Comparison of ENCODE assay signal across 9 cellular contexts in the genomic region with DNA sequence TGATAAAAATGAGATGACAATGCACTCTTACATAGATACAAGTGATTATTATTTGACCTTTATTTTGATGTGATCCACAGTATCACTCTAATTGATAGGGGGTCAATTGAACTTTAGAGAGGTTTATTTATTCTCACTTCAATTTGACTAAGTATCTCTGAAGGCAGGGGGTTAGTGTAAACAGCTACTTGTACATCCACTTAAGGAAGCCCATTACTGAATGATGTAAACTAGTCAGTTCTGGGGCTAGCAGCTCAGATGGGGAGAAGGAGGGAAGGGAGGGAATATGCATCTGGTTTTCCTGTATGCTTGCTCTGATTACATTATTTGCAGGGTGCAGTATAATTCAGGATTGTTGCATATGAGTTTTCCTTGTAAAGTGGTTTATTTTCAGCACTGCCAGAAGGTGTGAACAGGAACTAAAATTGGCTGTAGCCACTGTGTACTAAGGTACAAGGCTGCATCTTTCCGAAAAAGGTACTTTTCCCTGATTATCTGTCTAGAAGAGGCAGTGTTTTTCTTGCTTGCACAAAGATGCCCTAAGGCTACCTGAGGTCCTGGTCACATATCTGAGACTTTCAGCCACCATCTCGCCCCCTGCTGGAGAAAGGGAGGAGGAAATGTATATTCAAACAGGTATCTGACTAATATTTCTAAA. TPM values are rescaled to one million over a fixed set of nuclear protein-coding genes. Genes with fewer than 3 reads are reported as not detected.
A peak's percentile ranks its signal among the peaks of the same experiment; 100 is the strongest.
DNase-seq lines count a peak whose midpoint lies in the region; ATAC-seq and TF ChIP-seq lines count a peak whose summit lies in the region.
"Had no signal": no experiment of that assay in that cellular context is flagged by ENCODE, and none has a peak within 500 bp of the region (broad histone marks: within the 10 kb centered on the region; RNA-seq: fewer than 3 reads in every experiment).

No MANE protein-coding gene starts in this region.

- POLR2A ChIA-PET in CD8-positive, alpha-beta T cell (lab: Charles Lee) = no interaction called here

- H3K79me2 ChIP-seq in GM23338 (replicated peaks; ENCODE audit: insufficient read depth) = peaks cover 12% of the 10 kb centered on the region; the same call in 1 of the 2 replicates

- no peak overlapping the region for H3K27ac Mint-ChIP-seq in CD8-positive, alpha-beta T cell
- H3K27ac Mint-ChIP-seq in GM23338 (no peak overlapping the region), immature natural killer cell (no peak overlapping the region)

- no peaks in the 10 kb centered on the region for H3F3A ChIP-seq in GM23338 (replicated peaks; ENCODE audit: low read depth)

- no peaks in the 10 kb centered on the region for H3K9me3 Mint-ChIP-seq in CD8-positive, alpha-beta T cell
- H3K9me3 Mint-ChIP-seq in GM23338 (no peaks in the 10 kb centered on the region), immature natural killer cell (no peaks in the 10 kb centered on the region)

- TF ChIP-seq CTCF in CD8-positive, alpha-beta T cell (IDR thresholded peaks at IDR 0.05) = peak; percentile 77
- TF ChIP-seq CTCF in GM23338 (conservative IDR thresholded peaks at IDR 0.05; ENCODE audit: low read depth in 2 of 2) = peak; percentile 74 to 94

- no peaks in the 10 kb centered on the region for H3K9me3 ChIP-seq in CD8-positive, alpha-beta T cell (ENCODE audit: low read length)
- H3K9me3 ChIP-seq: ovary had no signal

- peaks cover 4% of the 10 kb centered on the region for H3K4me1 Mint-ChIP-seq in CD8-positive, alpha-beta T cell (ENCODE audit: low read depth)
- H3K4me1 Mint-ChIP-seq in GM23338 (peaks cover 8% of the 10 kb centered on the region; the same call in 2 of the 3 replicates), immature natural killer cell (peaks cover 3 to 7% of the 10 kb centered on the region in 2 donors)

- peaks cover 23% of the 10 kb centered on the region for H3K36me3 Mint-ChIP-seq in CD8-positive, alpha-beta T cell
- H3K36me3 Mint-ChIP-seq in GM23338 (ENCODE audit: low read depth) (peaks cover 6% of the 10 kb centered on the region; the same call in 2 of the 3 replicates), immature natural killer cell (peaks cover 0 to 6% (median 6%) of the 10 kb centered on the region in 3 donors)

- H2AFZ ChIP-seq in GM23338 = no peak overlapping the region

- no peak overlapping the region for H3K4me2 ChIP-seq in GM23338

- peak; percentile 29 for ATAC-seq in CD8-positive, alpha-beta T cell
- ATAC-seq in GM23338 (peak; percentile 81), GM21447 (IDR thresholded peaks at IDR 0.05; ENCODE audit: unreplicated experiment) (no peak)

- CTCF ChIA-PET in CD8-positive, alpha-beta T cell (lab: Charles Lee) = interaction anchor here (0.7 to 2.0 kb wide), 9 partner anchors 10 to 1202 kb away, joined by 3 to 6 read pairs (median 3); no protein-coding TSS in a partner anchor

- H3K36me3 ChIP-seq in CD8-positive, alpha-beta T cell (ENCODE audit: insufficient read depth, low read length) = no peaks in the 10 kb centered on the region
- H3K36me3 ChIP-seq in GM23338 (ENCODE audit: insufficient read depth) = 0 out of 2 replicates have a peak, but pooled peaks cover 4% of the 10 kb centered on the region
- H3K36me3 ChIP-seq: ovary had no signal

- intact Hi-C loops in CD8-positive, alpha-beta T cell (cut with DNase I, micrococcal nuclease) = loop anchor here (1.0 to 5.0 kb wide), 3 partner anchors 34 to 132 kb away; no protein-coding TSS in a partner anchor

- no peaks in the 10 kb centered on the region for H3K27me3 ChIP-seq in CD8-positive, alpha-beta T cell (ENCODE audit: insufficient read depth, low read length)
- H3K27me3 ChIP-seq in GM23338 (ENCODE audit: insufficient read depth) = no peaks in the 10 kb centered on the region
- H3K27me3 ChIP-seq: ovary had no signal

- peaks cover 3% of the 10 kb centered on the region; the same call in 1 of the 2 replicates for H4K20me1 ChIP-seq in GM23338 (replicated peaks; ENCODE audit: insufficient read depth)

- no peak overlapping the region for H3K4me3 ChIP-seq in CD8-positive, alpha-beta T cell (ENCODE audit: low read depth, low read length)
- H3K4me3 ChIP-seq in GM23338 = no peak overlapping the region
- H3K4me3 ChIP-seq: ovary had no signal

- DNase-seq in CD8-positive, alpha-beta T cell = peak in 6 of 7 experiments; percentile 3 to 44 (median 22)
- DNase-seq in GM23338 (ENCODE audit: low spot score) (peak; percentile 85), RKO (ENCODE audit: low spot score) (peak; percentile 18), immature natural killer cell (peak; percentile 38 to 56 (median 40)), DMS153 (lab: John Stamatoyannopoulos, UW) (no peak)
- DNase-seq in activated naive CD8-positive, alpha-beta T cell treated with anti-CD3 and anti-CD28 coated beads, Interleukin-2, amount 50 U/mL, for 16 hours (ENCODE audit: low read depth, low spot score) = peak; percentile 5
- DNase-seq in stimulated activated CD4-positive, alpha-beta T cell treated with anti-CD3 and anti-CD28 coated beads, TNF-alpha, amount 100 ng/mL, for 4 hours (ENCODE audit: low read depth in 3 of 3) = peak; percentile 2 to 12 (median 4)

- H3K4me1 ChIP-seq in CD8-positive, alpha-beta T cell (ENCODE audit: insufficient read depth, low read length) = no peaks in the 10 kb centered on the region
- no peaks in the 10 kb centered on the region; the same call in 1 of the 2 replicates for H3K4me1 ChIP-seq in GM23338 (ENCODE audit: insufficient read depth)

- H3K9me2 ChIP-seq in GM23338 (ENCODE audit: insufficient read depth) = no peaks in the 10 kb centered on the region

- no peak overlapping the region for H3K4me3 Mint-ChIP-seq in CD8-positive, alpha-beta T cell
- H3K4me3 Mint-ChIP-seq in GM23338 (no peak overlapping the region), immature natural killer cell (no peak overlapping the region)

- H3K27ac ChIP-seq in CD8-positive, alpha-beta T cell (ENCODE audit: low read depth, low read length) = no peak overlapping the region
- no peak overlapping the region for H3K27ac ChIP-seq in GM23338 (ENCODE audit: low read depth)
- H3K27ac ChIP-seq: ovary had no signal

- no peaks in the 10 kb centered on the region for H3K27me3 Mint-ChIP-seq in CD8-positive, alpha-beta T cell (ENCODE audit: low read depth)
- H3K27me3 Mint-ChIP-seq in GM23338 (ENCODE audit: insufficient read depth, low read depth, poor library complexity) (no peaks in the 10 kb centered on the region), immature natural killer cell (ENCODE audit: low read depth in 3 of 3) (peaks cover 0 to 1% (median 0%) of the 10 kb centered on the region in 3 donors)

TF ChIP-seq in GM23338, 12 proteins besides CTCF, POLR2A, EP300 and RAD21 (continues in another document):
- TF ChIP-seq POLR2AphosphoS5 (IDR thresholded peaks at IDR 0.05; ENCODE audit: low read depth) (no peak), ZNF114 (CRISPR knock-in tag; IDR thresholded peaks at IDR 0.05) (no peak), ZNF331 (CRISPR knock-in tag; IDR thresholded peaks at IDR 0.05; ENCODE audit: low read depth) (no peak)

RNA-seq across cellular contexts. Expression of a gene that starts 51.2 kb away (rescaled TPM):
- 10 to 100 TPM; 24.1 to 27.3 TPM for total RNA-seq in CD8-positive, alpha-beta T cell
- 128 and 141 TPM in 2 replicates for total RNA-seq in GM23338 (2014; rRNA removed; shearing (Covaris generic))
- polyA plus RNA-seq in GM23338 (2016; fragmentation: Nextera tagmentation; extraction: Ambion mirVana) = 53.2 TPM in 2 replicates
- polyA plus RNA-seq in immature natural killer cell = 10 to 100 TPM; 25.3 to 58.3 (median 40.9) TPM

RNA-seq across cellular contexts. Expression of a gene that starts 51.3 kb away (rescaled TPM):
- 1 to 10 TPM; 3.7 TPM for total RNA-seq in CD8-positive, alpha-beta T cell
- total RNA-seq in GM23338 (2014; rRNA removed; shearing (Covaris generic)) = 11.3 and 14.5 TPM in 2 replicates
- 4.3 and 8.8 TPM in 2 replicates for polyA plus RNA-seq in GM23338 (2016; fragmentation: Nextera tagmentation; extraction: Ambion mirVana)
- polyA plus RNA-seq in immature natural killer cell = 1 to 10 TPM; 2.9 to 7.8 (median 4.0) TPM
